Comparison of ENCODE assay signal across 16 cellular contexts in the genomic region with DNA sequence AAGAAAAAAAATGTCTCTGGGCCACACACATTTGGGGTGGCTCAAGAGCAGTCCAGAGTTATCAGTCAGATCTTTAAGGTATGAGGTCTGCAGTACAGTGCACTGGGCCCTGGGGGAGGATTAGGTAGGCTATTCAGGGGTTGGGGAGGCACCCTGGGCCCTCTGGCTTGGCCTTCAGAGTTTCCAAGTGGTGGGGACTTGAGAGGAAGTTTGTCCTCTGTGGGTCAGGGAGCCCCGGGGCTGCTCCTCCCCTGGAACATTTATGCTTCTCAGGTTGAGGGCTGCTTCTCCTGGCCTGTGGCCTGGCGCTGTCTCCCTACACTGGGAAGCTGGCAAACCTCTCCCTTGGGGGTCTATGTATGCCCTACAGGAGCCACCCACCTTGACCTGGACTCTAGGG. TPM values are rescaled to one million over a fixed set of nuclear protein-coding genes. Genes with fewer than 3 reads are reported as not detected.
A peak's percentile ranks its signal among the peaks of the same experiment; 100 is the strongest.
DNase-seq lines count a peak whose midpoint lies in the region; ATAC-seq and TF ChIP-seq lines count a peak whose summit lies in the region.
"Had no signal": no experiment of that assay in that cellular context is flagged by ENCODE, and none has a peak within 500 bp of the region (broad histone marks: within the 10 kb centered on the region; RNA-seq: fewer than 3 reads in every experiment).

No MANE protein-coding gene starts in this region.

- no peaks in the 10 kb centered on the region for H3K27me3 ChIP-seq in SJSA1 (replicated peaks)
- H3K27me3 ChIP-seq in foreskin keratinocyte, result no peaks in the 10 kb centered on the region
- H3K27me3 ChIP-seq: gastrocnemius medialis had no signal

- H3K9me3 Mint-ChIP-seq in CD14-positive monocyte, result no peaks in the 10 kb centered on the region
- H3K9me3 Mint-ChIP-seq: H9, natural killer cell had no signal

- peaks cover 40% of the 10 kb centered on the region for H3K4me1 ChIP-seq in SJSA1 (replicated peaks)
- H3K4me1 ChIP-seq in foreskin keratinocyte, result peaks cover 19% of the 10 kb centered on the region
- H3K4me1 ChIP-seq: gastrocnemius medialis had no signal

- no peak overlapping the region for H3K4me3 Mint-ChIP-seq in CD14-positive monocyte
- H3K4me3 Mint-ChIP-seq: H9, natural killer cell had no signal

- in situ Hi-C loops in G401 (cut with HindIII; ENCODE audit: low sequenced_read_pairs), result no loop called here

- ATAC-seq in foreskin keratinocyte, result no peak
- ATAC-seq: gastrocnemius medialis, natural killer cell had no signal

- H3K4me3 ChIP-seq in SJSA1, result no peak overlapping the region
- H3K4me3 ChIP-seq: gastrocnemius medialis had no signal

- H3K27me3 Mint-ChIP-seq in CD14-positive monocyte (ENCODE audit: low read depth in 3 of 3), result peaks cover 0 to 4% (median 3%) of the 10 kb centered on the region in 3 donors

- TF ChIP-seq CTCF in foreskin keratinocyte (conservative IDR thresholded peaks at IDR 0.05) (no peak), CD14-positive monocyte (IDR thresholded peaks at IDR 0.05) (no peak)

- peaks cover 6% of the 10 kb centered on the region for H3K4me1 Mint-ChIP-seq in CD14-positive monocyte
- H3K4me1 Mint-ChIP-seq: natural killer cell had no signal

- H3K36me3 Mint-ChIP-seq in CD14-positive monocyte, result no peaks in the 10 kb centered on the region
- H3K36me3 Mint-ChIP-seq: natural killer cell had no signal

- peak overlapping the region; percentile 79; the same call in 1 of the 2 replicates for H3K27ac ChIP-seq in SJSA1
- peak overlapping the region; percentile 92 for H3K27ac ChIP-seq in foreskin keratinocyte
- H3K27ac ChIP-seq: gastrocnemius medialis had no signal

- DNase-seq in ELF-1 (ENCODE audit: low read depth, low spot score) (peak; percentile 41), SJSA1 (ENCODE audit: low read depth in 1 of 2, low spot score in 2 of 2) (no peak), foreskin keratinocyte (no peak), posterior vena cava (ENCODE audit: low spot score) (peak; percentile 62), COLO668 (lab: John Stamatoyannopoulos, UW; ENCODE audit: unreplicated experiment) (no peak), nucleus accumbens (lab: John Stamatoyannopoulos, UW) (no peak), CD14-positive monocyte (ENCODE audit: low spot score) (no peak), G401 (ENCODE audit: low spot score) (no peak)
- DNase-seq: activated CD4-positive, alpha-beta T cell treated with anti-CD3 and anti-CD28 coated beads for 4 hours; activated gamma-delta T cell; Calu3; gastrocnemius medialis; H9; natural killer cell; NCI-H1436; NCI-H774 had no signal

- intact Hi-C loops in posterior vena cava (cut with DNase I) (loop anchor here in 1 of 2 donors (10.0 kb wide), 2 partner anchors 57 to 117 kb away; no protein-coding TSS in a partner anchor), CD14-positive monocyte (cut with micrococcal nuclease) (no loop called here)

- H3K9me3 ChIP-seq in SJSA1 (replicated peaks), result no peaks in the 10 kb centered on the region
- H3K9me3 ChIP-seq: gastrocnemius medialis had no signal

- no peak overlapping the region for H3K27ac Mint-ChIP-seq in CD14-positive monocyte
- H3K27ac Mint-ChIP-seq: natural killer cell had no signal

- H3K36me3 ChIP-seq in SJSA1, result no peaks in the 10 kb centered on the region
- H3K36me3 ChIP-seq: gastrocnemius medialis had no signal

RNA-seq across cellular contexts. Expression of gene PTK7, which starts 46.0 kb away (rescaled TPM):
- 60.6 and 87.0 TPM in 2 replicates for total RNA-seq in SJSA1 (2014; rRNA removed; shearing (Covaris generic))
- total RNA-seq in foreskin keratinocyte, result 90.3 and 92.5 TPM in 2 replicates
- 76.2 and 76.7 TPM in 2 replicates for polyA plus RNA-seq in foreskin keratinocyte
- total RNA-seq in posterior vena cava, result 10 to 100 TPM in 1 of 2 donors, 1 to 10 TPM in 1; 3.0 to 10.3 TPM
- polyA plus RNA-seq in CD14-positive monocyte, result not detected
- total RNA-seq in G401 (2014; rRNA removed; shearing (Covaris generic)), result 237 and 257 TPM in 2 replicates

RNA-seq across cellular contexts. Expression of gene SRF, which starts 48.9 kb away (rescaled TPM):
- 37.8 and 47.8 TPM in 2 replicates for total RNA-seq in SJSA1 (2014; rRNA removed; shearing (Covaris generic))
- total RNA-seq in foreskin keratinocyte, result 29.1 and 30.0 TPM in 2 replicates
- polyA plus RNA-seq in foreskin keratinocyte, result 24.4 and 27.4 TPM in 2 replicates
- total RNA-seq in posterior vena cava, result 10 to 100 TPM; 92.6 to 95.6 TPM
- 1 to 10 TPM; 3.6 to 3.8 TPM for polyA plus RNA-seq in CD14-positive monocyte
- 43.1 and 46.2 TPM in 2 replicates for total RNA-seq in G401 (2014; rRNA removed; shearing (Covaris generic))

RNA-seq across cellular contexts. Expression of gene CUL9, which starts 59.9 kb away (rescaled TPM):
- 8.3 and 15.7 TPM in 2 replicates for total RNA-seq in SJSA1 (2014; rRNA removed; shearing (Covaris generic))
- total RNA-seq in foreskin keratinocyte (39.4 and 46.7 TPM in 2 replicates), posterior vena cava (10 to 100 TPM; 24.5 to 25.5 TPM)
- polyA plus RNA-seq in foreskin keratinocyte (32.3 and 33.7 TPM in 2 replicates), CD14-positive monocyte (1 to 10 TPM; 2.9 to 3.8 TPM)
- total RNA-seq in G401 (2014; rRNA removed; shearing (Covaris generic)), result 0.98 and 8.9 TPM in 2 replicates

Comparison
In these comparisons a context has a peak if more than half of its experiments do, and no peak if none do; other contexts are left out.
1. DNase-seq: peak in ELF-1 (single experiment) and posterior vena cava (single experiment); none in SJSA1 (0 of 2), foreskin keratinocyte (0 of 2), COLO668 (single experiment), nucleus accumbens (0 of 56), CD14-positive monocyte (single experiment) and G401 (single experiment).